Comparison of ENCODE assay signal across 1 cellular context in the genomic region with DNA sequence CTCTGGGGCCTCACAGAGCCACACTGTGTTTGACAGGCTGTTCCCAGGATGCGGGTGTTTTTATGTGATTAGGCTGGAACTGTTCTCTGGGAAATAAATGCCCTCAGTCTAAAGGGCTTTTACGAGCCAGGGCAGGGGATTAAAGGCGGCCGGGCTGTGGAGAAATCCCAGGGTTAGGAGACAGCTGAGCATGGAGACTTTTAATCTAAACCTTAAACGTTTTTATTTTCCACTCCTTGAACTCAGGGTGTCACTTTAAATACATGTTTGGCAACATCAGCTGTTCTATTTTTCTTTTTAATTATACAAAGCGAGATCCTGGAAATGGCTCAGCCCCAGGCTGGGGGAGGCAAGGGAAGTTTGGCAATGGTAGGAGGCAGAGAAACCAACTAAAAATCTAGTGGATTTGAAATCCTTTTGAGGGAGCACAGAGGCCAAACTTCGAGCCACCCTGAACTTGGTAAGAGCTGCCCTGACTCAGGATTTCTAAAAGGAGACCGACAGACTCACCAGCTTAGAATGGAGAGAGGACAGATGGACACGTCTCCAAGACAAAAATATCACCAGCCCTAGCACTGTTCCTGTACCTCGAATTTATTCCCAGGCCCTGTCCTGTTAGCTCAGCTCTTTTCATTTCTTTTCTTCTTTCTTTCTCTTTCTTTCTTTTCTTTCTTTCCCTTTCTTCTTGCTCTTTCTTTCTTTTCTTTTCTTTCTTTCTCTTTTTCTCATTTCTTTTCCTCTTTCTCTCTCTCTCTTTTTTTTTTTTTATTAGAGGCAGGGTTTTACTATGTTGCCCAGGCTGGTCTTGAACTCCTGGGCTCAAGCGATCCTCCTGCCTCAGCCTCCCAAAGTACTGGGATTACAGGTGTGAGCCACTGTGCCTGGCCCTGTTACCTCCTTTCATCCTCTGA.
TF ChIP-seq lines count a peak whose summit lies in the region.

No MANE protein-coding gene starts in this region.

TF ChIP-seq in K562, 482 proteins besides CTCF, POLR2A, EP300 and RAD21:
- TF ChIP-seq ZNF316 (IDR thresholded peaks at IDR 0.05) = 0 out of 2 replicates have a peak, but pooled peaks have one; percentile 1
- TF ChIP-seq, protein P1, sequence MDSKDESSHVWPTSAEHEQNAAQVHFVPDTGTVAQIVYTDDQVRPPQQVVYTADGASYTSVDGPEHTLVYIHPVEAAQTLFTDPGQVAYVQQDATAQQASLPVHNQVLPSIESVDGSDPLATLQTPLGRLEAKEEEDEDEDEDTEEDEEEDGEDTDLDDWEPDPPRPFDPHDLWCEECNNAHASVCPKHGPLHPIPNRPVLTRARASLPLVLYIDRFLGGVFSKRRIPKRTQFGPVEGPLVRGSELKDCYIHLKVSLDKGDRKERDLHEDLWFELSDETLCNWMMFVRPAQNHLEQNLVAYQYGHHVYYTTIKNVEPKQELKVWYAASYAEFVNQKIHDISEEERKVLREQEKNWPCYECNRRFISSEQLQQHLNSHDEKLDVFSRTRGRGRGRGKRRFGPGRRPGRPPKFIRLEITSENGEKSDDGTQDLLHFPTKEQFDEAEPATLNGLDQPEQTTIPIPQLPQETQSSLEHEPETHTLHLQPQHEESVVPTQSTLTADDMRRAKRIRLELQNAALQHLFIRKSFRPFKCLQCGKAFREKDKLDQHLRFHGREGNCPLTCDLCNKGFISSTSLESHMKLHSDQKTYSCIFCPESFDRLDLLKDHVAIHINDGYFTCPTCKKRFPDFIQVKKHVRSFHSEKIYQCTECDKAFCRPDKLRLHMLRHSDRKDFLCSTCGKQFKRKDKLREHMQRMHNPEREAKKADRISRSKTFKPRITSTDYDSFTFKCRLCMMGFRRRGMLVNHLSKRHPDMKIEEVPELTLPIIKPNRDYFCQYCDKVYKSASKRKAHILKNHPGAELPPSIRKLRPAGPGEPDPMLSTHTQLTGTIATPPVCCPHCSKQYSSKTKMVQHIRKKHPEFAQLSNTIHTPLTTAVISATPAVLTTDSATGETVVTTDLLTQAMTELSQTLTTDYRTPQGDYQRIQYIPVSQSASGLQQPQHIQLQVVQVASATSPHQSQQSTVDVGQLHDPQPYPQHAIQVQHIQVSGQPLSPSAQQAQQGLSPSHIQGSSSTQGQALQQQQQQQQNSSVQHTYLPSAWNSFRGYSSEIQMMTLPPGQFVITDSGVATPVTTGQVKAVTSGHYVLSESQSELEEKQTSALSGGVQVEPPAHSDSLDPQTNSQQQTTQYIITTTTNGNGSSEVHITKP (IDR thresholded peaks at IDR 0.05; ENCODE audit: partially characterized antibody) = peak; percentile 15
- no peak for TF ChIP-seq SMC3 (conservative IDR thresholded peaks at IDR 0.05; ENCODE audit: insufficient read depth, low read depth, low read length)
- TF ChIP-seq MTA2 (IDR thresholded peaks at IDR 0.05; ENCODE audit: low read depth) = 0 out of 2 replicates have a peak, but pooled peaks have one; percentile 15
- TF ChIP-seq, protein P2, sequence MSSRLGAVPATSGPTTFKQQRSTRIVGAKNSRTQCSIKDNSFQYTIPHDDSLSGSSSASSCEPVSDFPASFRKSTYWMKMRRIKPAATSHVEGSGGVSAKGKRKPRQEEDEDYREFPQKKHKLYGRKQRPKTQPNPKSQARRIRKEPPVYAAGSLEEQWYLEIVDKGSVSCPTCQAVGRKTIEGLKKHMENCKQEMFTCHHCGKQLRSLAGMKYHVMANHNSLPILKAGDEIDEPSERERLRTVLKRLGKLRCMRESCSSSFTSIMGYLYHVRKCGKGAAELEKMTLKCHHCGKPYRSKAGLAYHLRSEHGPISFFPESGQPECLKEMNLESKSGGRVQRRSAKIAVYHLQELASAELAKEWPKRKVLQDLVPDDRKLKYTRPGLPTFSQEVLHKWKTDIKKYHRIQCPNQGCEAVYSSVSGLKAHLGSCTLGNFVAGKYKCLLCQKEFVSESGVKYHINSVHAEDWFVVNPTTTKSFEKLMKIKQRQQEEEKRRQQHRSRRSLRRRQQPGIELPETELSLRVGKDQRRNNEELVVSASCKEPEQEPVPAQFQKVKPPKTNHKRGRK (tag; IDR thresholded peaks at IDR 0.05) = peak; percentile 86
- peak; percentile 85 for TF ChIP-seq LARP7 (IDR thresholded peaks at IDR 0.05)
- TF ChIP-seq PHB2 (IDR thresholded peaks at IDR 0.05; ENCODE audit: low read depth) = 0 out of 2 replicates have a peak, but pooled peaks have one; percentile 25
- TF ChIP-seq CC2D1A (IDR thresholded peaks at IDR 0.05) = peak; percentile 20; the same call in 1 of the 2 replicates
- TF ChIP-seq, protein P3, sequence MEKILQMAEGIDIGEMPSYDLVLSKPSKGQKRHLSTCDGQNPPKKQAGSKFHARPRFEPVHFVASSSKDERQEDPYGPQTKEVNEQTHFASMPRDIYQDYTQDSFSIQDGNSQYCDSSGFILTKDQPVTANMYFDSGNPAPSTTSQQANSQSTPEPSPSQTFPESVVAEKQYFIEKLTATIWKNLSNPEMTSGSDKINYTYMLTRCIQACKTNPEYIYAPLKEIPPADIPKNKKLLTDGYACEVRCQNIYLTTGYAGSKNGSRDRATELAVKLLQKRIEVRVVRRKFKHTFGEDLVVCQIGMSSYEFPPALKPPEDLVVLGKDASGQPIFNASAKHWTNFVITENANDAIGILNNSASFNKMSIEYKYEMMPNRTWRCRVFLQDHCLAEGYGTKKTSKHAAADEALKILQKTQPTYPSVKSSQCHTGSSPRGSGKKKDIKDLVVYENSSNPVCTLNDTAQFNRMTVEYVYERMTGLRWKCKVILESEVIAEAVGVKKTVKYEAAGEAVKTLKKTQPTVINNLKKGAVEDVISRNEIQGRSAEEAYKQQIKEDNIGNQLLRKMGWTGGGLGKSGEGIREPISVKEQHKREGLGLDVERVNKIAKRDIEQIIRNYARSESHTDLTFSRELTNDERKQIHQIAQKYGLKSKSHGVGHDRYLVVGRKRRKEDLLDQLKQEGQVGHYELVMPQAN (IDR thresholded peaks at IDR 0.05; ENCODE audit: borderline replicate concordance) = 0 out of 2 replicates have a peak, but pooled peaks have one; percentile 37
- TF ChIP-seq ARHGAP35 (IDR thresholded peaks at IDR 0.05; ENCODE audit: partially characterized antibody) = peak; percentile 23
- TF ChIP-seq MIER1 (IDR thresholded peaks at IDR 0.05; ENCODE audit: low read depth) = peak; percentile 45; the same call in 1 of the 2 replicates
- 0 out of 2 replicates have a peak, but pooled peaks have one; percentile 56 for TF ChIP-seq THRAP3 (IDR thresholded peaks at IDR 0.05; ENCODE audit: borderline replicate concordance)
- no peak for TF ChIP-seq ZNF445 (CRISPR knock-in tag; IDR thresholded peaks at IDR 0.05; ENCODE audit: low read depth)
- TF ChIP-seq NCOA4 (IDR thresholded peaks at IDR 0.05; ENCODE audit: partially characterized antibody) = peak; percentile 16
- no peak for TF ChIP-seq MCM7 (IDR thresholded peaks at IDR 0.05)
- no peak for TF ChIP-seq ZBED1 (IDR thresholded peaks at IDR 0.05)
- TF ChIP-seq TCF7 (IDR thresholded peaks at IDR 0.05; ENCODE audit: borderline replicate concordance) = no peak
- no peak for TF ChIP-seq PTBP1 (IDR thresholded peaks at IDR 0.05; ENCODE audit: low read depth, low read length)
